14 cellular contexts compared by ENCODE assay signal in the genomic region with DNA sequence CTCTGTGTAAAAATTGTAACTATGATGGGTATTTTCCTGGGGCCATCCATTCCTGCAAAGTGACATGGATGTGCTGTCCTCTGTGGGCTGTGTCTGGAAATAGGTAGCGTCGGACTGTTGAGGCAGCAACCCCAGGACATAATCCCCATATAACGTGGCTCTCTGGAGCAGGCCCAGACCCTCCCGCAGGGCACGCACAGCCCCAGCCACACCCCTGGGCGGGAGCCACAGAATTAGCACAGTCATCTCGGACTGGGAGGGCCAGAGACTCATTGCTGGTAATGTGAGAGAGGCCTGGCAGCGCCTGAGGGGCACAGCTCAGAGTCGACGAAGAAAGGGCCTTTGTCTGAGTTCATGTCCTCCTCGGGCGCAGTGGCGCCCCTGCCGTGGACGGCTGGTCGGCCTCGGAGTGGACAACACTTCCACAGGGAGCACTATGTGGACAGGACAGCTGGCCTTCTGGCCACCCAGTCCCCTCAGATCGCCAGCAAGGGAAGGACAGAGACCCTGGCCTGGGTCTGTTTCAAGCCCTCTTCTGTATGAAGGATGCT. TPM values are rescaled to one million over a fixed set of nuclear protein-coding genes. Genes with fewer than 3 reads are reported as not detected.
DNase-seq lines count a peak whose midpoint lies in the region; ATAC-seq and TF ChIP-seq lines count a peak whose summit lies in the region.
"Had no signal": no experiment of that assay in that cellular context is flagged by ENCODE, and none has a peak within 500 bp of the region (broad histone marks: within the 10 kb centered on the region; RNA-seq: fewer than 3 reads in every experiment).

No MANE protein-coding gene starts in this region.

- H3K27me3 ChIP-seq in mucosa of rectum (ENCODE audit: control insufficient read depth in 2 of 2, insufficient read depth in 2 of 2, low read length in 2 of 2) = peaks cover 3 to 11% of the 10 kb centered on the region in 2 donors

- H3K36me3 ChIP-seq in mucosa of rectum (ENCODE audit: control insufficient read depth in 2 of 2, insufficient read depth in 2 of 2, low read length in 2 of 2) = no peaks in the 10 kb centered on the region
- H3K36me3 ChIP-seq: ascending aorta had no signal

- peak overlapping the region; percentile 70 to 72 for H3K9ac ChIP-seq in mucosa of rectum (ENCODE audit: low read depth in 1 of 2, low read length in 2 of 2)

- ATAC-seq in stimulated activated naive CD8-positive, alpha-beta T cell treated with anti-CD3 and anti-CD28 coated beads, Interleukin-15, Interleukin-2, amounts not matched to agents 100 U/mL and 50 U/mL, for 24 hours = no peak
- no peak for ATAC-seq in HG03457 (IDR thresholded peaks at IDR 0.05; ENCODE audit: unreplicated experiment)

- DNase-seq in NCI-H460 (ENCODE audit: extremely low read depth, low read depth) (peak; percentile 88), epidermal melanocyte (ENCODE audit: insufficient read length, low spot score) (peak; percentile 55), dedifferentiated amniotic fluid mesenchymal stem cell (ENCODE audit: extremely low spot score) (no peak)
- DNase-seq in stimulated activated naive CD8-positive, alpha-beta T cell treated with anti-CD3 and anti-CD28 coated beads, Interleukin-15, Interleukin-2, amounts not matched to agents 100 U/mL and 50 U/mL, for 24 hours = no peak
- DNase-seq in activated naive CD4-positive, alpha-beta T cell treated with Interleukin-2 at 50 U/mL for 16 hours = no peak
- DNase-seq: activated CD8-positive, alpha-beta memory T cell treated with anti-CD3 and anti-CD28 coated beads, Interleukin-2, amount 50 U/mL, for 48 hours; NCI-H1930; stimulated activated CD4-positive, alpha-beta T cell treated with anti-CD3 and anti-CD28 coated beads, Interleukin-2, amount 100 ng/mL, for 48 hours had no signal

- H3K27ac ChIP-seq in 22Rv1 (peak overlapping the region; percentile 97), mucosa of rectum (ENCODE audit: low read depth in 2 of 2, low read length in 2 of 2) (peak overlapping the region; percentile 88 to 98)
- H3K27ac ChIP-seq: ascending aorta, PC-9 had no signal

- TF ChIP-seq CTCF in 22Rv1 (IDR thresholded peaks at IDR 0.05) = no peak

- peak overlapping the region; percentile 39 to 55 for H3K4me3 ChIP-seq in mucosa of rectum (ENCODE audit: low read length in 2 of 2)
- H3K4me3 ChIP-seq: ascending aorta, PC-9 had no signal

- no peaks in the 10 kb centered on the region for H3K9me3 ChIP-seq in mucosa of rectum (ENCODE audit: control insufficient read depth in 2 of 2, low read length in 2 of 2)
- H3K9me3 ChIP-seq: ascending aorta had no signal

- H3K4me1 ChIP-seq in mucosa of rectum (ENCODE audit: control insufficient read depth in 2 of 2, insufficient read depth in 2 of 2, low read length in 2 of 2) = peaks cover 14 to 15% of the 10 kb centered on the region in 2 donors
- H3K4me1 ChIP-seq: ascending aorta had no signal

RNA-seq across cellular contexts. Expression of a gene that starts 20.1 kb away (rescaled TPM):
- 5.6 and 5.7 TPM in 2 replicates for total RNA-seq in NCI-H460 (2014; rRNA removed; shearing (Covaris generic))
- polyA plus RNA-seq in NCI-H460 (2014; cell fraction: nucleus; rRNA removed) = 4.4 and 5.6 TPM in 2 replicates
- total RNA-seq: ascending aorta had no signal
- polyA plus RNA-seq: neural cell had no signal

Comparison
In these comparisons a context has a peak if more than half of its experiments do, and no peak if none do; other contexts are left out.
1. DNase-seq: peak in NCI-H460 (single experiment) and epidermal melanocyte (single experiment); none in stimulated activated naive CD8-positive, alpha-beta T cell treated with anti-CD3 and anti-CD28 coated beads, Interleukin-15, Interleukin-2, amounts not matched to agents 100 U/mL and 50 U/mL, for 24 hours (single experiment), dedifferentiated amniotic fluid mesenchymal stem cell (single experiment) and activated naive CD4-positive, alpha-beta T cell treated with Interleukin-2 at 50 U/mL for 16 hours (single experiment).